Comparison of ENCODE assay signal across 1 cellular context in the genomic region with DNA sequence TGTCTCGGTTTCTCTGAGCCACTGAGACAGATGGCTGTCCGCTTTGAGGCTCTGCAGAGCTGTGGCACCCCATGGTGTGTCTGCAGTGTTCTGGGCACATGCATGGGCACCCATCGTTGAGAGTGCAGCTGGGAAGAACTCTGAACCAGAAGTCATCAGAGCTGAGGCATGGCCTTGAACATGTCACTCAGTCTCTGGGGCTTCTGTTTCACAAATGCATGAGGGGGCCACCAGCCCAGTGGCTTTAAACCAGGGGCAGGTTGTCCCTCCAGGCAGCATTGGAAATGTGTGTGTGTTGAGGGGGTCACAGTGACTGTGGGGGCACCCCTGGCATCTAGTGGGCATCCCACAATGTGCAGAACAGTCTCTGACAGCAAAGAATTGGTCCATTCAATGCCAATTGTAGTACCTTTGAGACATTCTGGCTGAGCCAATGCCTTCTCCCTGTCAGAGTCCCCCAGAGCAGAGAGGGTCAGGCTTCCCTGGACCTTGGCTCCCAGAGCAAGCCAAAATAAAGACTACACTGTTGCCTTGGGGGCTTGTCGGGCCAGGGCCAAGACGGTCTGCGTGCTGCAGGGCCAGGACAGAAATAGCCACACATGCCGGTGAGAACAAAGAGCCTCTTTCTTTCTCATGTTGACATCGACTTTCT.
TF ChIP-seq lines count a peak whose summit lies in the region.

No MANE protein-coding gene starts in this region.

TF ChIP-seq in HepG2, 621 proteins besides CTCF, POLR2A, EP300 and RAD21 (continued from another document and continues in another):
- TF ChIP-seq ZNF337 (CRISPR knock-in tag; IDR thresholded peaks at IDR 0.05; ENCODE audit: borderline replicate concordance, low read depth): no peak
- TF ChIP-seq ZNF17 (CRISPR knock-in tag; IDR thresholded peaks at IDR 0.05): no peak
- no peak for TF ChIP-seq TEAD2 (CRISPR knock-in tag; IDR thresholded peaks at IDR 0.05)
- TF ChIP-seq PHF20 (CRISPR knock-in tag; IDR thresholded peaks at IDR 0.05): no peak
- 0 out of 2 replicates have a peak, but pooled peaks have one; percentile 18 for TF ChIP-seq ZNF138 (CRISPR knock-in tag; IDR thresholded peaks at IDR 0.05; ENCODE audit: low read depth)
- TF ChIP-seq MATR3 (CRISPR knock-in tag; IDR thresholded peaks at IDR 0.05): no peak
- peak; percentile 16; the same call in 1 of the 2 replicates for TF ChIP-seq SSRP1 (CRISPR knock-in tag; IDR thresholded peaks at IDR 0.05)
- TF ChIP-seq TOE1 (CRISPR knock-in tag; IDR thresholded peaks at IDR 0.05): no peak
- TF ChIP-seq NPAS2 (CRISPR knock-in tag; IDR thresholded peaks at IDR 0.05; ENCODE audit: borderline replicate concordance): no peak
- no peak for TF ChIP-seq ZNF816 (CRISPR knock-in tag; IDR thresholded peaks at IDR 0.05; ENCODE audit: borderline replicate concordance)
- TF ChIP-seq MAFF (IDR thresholded peaks at IDR 0.05; ENCODE audit: low read depth, low read length): no peak
- peak; percentile 79 for TF ChIP-seq GATAD2A (CRISPR knock-in tag; IDR thresholded peaks at IDR 0.05)
- no peak for TF ChIP-seq SRF (IDR thresholded peaks at IDR 0.05; ENCODE audit: low read depth, low read length)
- 0 out of 2 replicates have a peak, but pooled peaks have one; percentile 33 for TF ChIP-seq ZNF749 (CRISPR knock-in tag; IDR thresholded peaks at IDR 0.05; ENCODE audit: borderline replicate concordance)
- no peak for TF ChIP-seq ZNF251 (CRISPR knock-in tag; IDR thresholded peaks at IDR 0.05)
- TF ChIP-seq ESRRA (CRISPR knock-in tag; IDR thresholded peaks at IDR 0.05; ENCODE audit: low read depth): 0 out of 2 replicates have a peak, but pooled peaks have one; percentile 32
- TF ChIP-seq, protein P1, sequence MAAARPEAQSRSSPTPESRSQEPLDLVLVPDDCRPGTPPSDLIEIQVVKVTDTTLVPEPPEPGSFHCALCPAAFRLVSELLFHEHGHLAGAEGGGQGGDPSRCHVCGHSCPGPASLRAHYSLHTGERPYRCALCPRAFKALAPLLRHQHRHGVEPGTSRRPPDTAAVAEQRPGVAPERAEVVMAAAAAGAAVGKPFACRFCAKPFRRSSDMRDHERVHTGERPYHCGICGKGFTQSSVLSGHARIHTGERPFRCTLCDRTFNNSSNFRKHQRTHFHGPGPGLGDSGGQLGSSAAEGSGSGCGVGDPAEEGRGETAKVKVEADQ (CRISPR knock-in tag; IDR thresholded peaks at IDR 0.05; ENCODE audit: borderline replicate concordance): peak; percentile 68; the same call in 1 of the 2 replicates
- TF ChIP-seq, protein P2, sequence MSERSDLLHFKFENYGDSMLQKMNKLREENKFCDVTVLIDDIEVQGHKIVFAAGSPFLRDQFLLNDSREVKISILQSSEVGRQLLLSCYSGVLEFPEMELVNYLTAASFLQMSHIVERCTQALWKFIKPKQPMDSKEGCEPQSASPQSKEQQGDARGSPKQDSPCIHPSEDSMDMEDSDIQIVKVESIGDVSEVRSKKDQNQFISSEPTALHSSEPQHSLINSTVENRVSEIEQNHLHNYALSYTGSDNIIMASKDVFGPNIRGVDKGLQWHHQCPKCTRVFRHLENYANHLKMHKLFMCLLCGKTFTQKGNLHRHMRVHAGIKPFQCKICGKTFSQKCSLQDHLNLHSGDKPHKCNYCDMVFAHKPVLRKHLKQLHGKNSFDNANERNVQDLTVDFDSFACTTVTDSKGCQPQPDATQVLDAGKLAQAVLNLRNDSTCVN (CRISPR knock-in tag; IDR thresholded peaks at IDR 0.05; ENCODE audit: borderline replicate concordance): no peak
- TF ChIP-seq NFE2L1 (CRISPR knock-in tag; IDR thresholded peaks at IDR 0.05; ENCODE audit: borderline replicate concordance): no peak
- peak; percentile 64; the same call in 1 of the 2 replicates for TF ChIP-seq SMAD9 (CRISPR knock-in tag; IDR thresholded peaks at IDR 0.05)
- TF ChIP-seq THAP11 (CRISPR knock-in tag; IDR thresholded peaks at IDR 0.05): peak; percentile 49; the same call in 1 of the 2 replicates
- TF ChIP-seq ZFAT (CRISPR knock-in tag; conservative IDR thresholded peaks at IDR 0.05): no peak
- no peak for TF ChIP-seq ZNF207 (IDR thresholded peaks at IDR 0.05; ENCODE audit: borderline replicate concordance)
- TF ChIP-seq, protein P3, sequence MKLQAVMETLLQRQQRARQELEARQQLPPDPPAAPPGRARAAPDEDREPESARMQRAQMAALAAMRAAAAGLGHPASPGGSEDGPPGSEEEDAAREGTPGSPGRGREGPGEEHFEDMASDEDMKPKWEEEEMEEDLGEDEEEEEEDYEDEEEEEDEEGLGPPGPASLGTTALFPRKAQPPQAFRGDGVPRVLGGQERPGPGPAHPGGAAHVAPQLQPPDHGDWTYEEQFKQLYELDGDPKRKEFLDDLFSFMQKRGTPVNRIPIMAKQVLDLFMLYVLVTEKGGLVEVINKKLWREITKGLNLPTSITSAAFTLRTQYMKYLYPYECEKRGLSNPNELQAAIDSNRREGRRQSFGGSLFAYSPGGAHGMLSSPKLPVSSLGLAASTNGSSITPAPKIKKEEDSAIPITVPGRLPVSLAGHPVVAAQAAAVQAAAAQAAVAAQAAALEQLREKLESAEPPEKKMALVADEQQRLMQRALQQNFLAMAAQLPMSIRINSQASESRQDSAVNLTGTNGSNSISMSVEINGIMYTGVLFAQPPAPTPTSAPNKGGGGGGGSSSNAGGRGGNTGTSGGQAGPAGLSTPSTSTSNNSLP (IDR thresholded peaks at IDR 0.05; ENCODE audit: low read depth, low read length): no peak
- TF ChIP-seq, protein P4, sequence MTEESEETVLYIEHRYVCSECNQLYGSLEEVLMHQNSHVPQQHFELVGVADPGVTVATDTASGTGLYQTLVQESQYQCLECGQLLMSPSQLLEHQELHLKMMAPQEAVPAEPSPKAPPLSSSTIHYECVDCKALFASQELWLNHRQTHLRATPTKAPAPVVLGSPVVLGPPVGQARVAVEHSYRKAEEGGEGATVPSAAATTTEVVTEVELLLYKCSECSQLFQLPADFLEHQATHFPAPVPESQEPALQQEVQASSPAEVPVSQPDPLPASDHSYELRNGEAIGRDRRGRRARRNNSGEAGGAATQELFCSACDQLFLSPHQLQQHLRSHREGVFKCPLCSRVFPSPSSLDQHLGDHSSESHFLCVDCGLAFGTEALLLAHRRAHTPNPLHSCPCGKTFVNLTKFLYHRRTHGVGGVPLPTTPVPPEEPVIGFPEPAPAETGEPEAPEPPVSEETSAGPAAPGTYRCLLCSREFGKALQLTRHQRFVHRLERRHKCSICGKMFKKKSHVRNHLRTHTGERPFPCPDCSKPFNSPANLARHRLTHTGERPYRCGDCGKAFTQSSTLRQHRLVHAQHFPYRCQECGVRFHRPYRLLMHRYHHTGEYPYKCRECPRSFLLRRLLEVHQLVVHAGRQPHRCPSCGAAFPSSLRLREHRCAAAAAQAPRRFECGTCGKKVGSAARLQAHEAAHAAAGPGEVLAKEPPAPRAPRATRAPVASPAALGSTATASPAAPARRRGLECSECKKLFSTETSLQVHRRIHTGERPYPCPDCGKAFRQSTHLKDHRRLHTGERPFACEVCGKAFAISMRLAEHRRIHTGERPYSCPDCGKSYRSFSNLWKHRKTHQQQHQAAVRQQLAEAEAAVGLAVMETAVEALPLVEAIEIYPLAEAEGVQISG (CRISPR knock-in tag; IDR thresholded peaks at IDR 0.05): peak; percentile 64
- TF ChIP-seq ZNF546 (CRISPR knock-in tag; conservative IDR thresholded peaks at IDR 0.05): peak; percentile 27; the same call in 1 of the 2 replicates
- TF ChIP-seq KLF13 (CRISPR knock-in tag; IDR thresholded peaks at IDR 0.05): no peak
- TF ChIP-seq CHCHD3 (CRISPR knock-in tag; IDR thresholded peaks at IDR 0.05): no peak
- TF ChIP-seq, protein P5, sequence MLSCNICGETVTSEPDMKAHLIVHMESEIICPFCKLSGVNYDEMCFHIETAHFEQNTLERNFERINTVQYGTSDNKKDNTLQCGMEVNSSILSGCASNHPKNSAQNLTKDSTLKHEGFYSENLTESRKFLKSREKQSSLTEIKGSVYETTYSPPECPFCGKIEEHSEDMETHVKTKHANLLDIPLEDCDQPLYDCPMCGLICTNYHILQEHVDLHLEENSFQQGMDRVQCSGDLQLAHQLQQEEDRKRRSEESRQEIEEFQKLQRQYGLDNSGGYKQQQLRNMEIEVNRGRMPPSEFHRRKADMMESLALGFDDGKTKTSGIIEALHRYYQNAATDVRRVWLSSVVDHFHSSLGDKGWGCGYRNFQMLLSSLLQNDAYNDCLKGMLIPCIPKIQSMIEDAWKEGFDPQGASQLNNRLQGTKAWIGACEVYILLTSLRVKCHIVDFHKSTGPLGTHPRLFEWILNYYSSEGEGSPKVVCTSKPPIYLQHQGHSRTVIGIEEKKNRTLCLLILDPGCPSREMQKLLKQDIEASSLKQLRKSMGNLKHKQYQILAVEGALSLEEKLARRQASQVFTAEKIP (CRISPR knock-in tag; IDR thresholded peaks at IDR 0.05; ENCODE audit: borderline replicate concordance): no peak
- no peak for TF ChIP-seq ZNF256 (CRISPR knock-in tag; conservative IDR thresholded peaks at IDR 0.05)
- TF ChIP-seq, protein P6, sequence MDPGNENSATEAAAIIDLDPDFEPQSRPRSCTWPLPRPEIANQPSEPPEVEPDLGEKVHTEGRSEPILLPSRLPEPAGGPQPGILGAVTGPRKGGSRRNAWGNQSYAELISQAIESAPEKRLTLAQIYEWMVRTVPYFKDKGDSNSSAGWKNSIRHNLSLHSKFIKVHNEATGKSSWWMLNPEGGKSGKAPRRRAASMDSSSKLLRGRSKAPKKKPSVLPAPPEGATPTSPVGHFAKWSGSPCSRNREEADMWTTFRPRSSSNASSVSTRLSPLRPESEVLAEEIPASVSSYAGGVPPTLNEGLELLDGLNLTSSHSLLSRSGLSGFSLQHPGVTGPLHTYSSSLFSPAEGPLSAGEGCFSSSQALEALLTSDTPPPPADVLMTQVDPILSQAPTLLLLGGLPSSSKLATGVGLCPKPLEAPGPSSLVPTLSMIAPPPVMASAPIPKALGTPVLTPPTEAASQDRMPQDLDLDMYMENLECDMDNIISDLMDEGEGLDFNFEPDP (CRISPR knock-in tag; conservative IDR thresholded peaks at IDR 0.05): no peak
- TF ChIP-seq FOXK1 (CRISPR knock-in tag; IDR thresholded peaks at IDR 0.05; ENCODE audit: borderline replicate concordance, low read depth): peak; percentile 72; the same call in 1 of the 2 replicates
- TF ChIP-seq ZNF776 (CRISPR knock-in tag; IDR thresholded peaks at IDR 0.05): no peak
- TF ChIP-seq SIN3A (IDR thresholded peaks at IDR 0.05; ENCODE audit: borderline replicate concordance, low read depth, low read length): no peak
- no peak for TF ChIP-seq RBAK (CRISPR knock-in tag; IDR thresholded peaks at IDR 0.05)
- TF ChIP-seq TAF1 (CRISPR knock-in tag; IDR thresholded peaks at IDR 0.05): no peak
- TF ChIP-seq IKZF4 (CRISPR knock-in tag; IDR thresholded peaks at IDR 0.05; ENCODE audit: borderline replicate concordance, low read depth, not compliant biosample characterization): no peak
- no peak for TF ChIP-seq ZNF891 (CRISPR knock-in tag; IDR thresholded peaks at IDR 0.05)
- TF ChIP-seq, protein P7, sequence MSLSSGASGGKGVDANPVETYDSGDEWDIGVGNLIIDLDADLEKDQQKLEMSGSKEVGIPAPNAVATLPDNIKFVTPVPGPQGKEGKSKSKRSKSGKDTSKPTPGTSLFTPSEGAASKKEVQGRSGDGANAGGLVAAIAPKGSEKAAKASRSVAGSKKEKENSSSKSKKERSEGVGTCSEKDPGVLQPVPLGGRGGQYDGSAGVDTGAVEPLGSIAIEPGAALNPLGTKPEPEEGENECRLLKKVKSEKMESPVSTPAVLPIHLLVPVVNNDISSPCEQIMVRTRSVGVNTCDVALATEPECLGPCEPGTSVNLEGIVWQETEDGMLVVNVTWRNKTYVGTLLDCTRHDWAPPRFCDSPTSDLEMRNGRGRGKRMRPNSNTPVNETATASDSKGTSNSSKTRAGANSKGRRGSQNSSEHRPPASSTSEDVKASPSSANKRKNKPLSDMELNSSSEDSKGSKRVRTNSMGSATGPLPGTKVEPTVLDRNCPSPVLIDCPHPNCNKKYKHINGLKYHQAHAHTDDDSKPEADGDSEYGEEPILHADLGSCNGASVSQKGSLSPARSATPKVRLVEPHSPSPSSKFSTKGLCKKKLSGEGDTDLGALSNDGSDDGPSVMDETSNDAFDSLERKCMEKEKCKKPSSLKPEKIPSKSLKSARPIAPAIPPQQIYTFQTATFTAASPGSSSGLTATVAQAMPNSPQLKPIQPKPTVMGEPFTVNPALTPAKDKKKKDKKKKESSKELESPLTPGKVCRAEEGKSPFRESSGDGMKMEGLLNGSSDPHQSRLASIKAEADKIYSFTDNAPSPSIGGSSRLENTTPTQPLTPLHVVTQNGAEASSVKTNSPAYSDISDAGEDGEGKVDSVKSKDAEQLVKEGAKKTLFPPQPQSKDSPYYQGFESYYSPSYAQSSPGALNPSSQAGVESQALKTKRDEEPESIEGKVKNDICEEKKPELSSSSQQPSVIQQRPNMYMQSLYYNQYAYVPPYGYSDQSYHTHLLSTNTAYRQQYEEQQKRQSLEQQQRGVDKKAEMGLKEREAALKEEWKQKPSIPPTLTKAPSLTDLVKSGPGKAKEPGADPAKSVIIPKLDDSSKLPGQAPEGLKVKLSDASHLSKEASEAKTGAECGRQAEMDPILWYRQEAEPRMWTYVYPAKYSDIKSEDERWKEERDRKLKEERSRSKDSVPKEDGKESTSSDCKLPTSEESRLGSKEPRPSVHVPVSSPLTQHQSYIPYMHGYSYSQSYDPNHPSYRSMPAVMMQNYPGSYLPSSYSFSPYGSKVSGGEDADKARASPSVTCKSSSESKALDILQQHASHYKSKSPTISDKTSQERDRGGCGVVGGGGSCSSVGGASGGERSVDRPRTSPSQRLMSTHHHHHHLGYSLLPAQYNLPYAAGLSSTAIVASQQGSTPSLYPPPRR (CRISPR knock-in tag; IDR thresholded peaks at IDR 0.05; ENCODE audit: borderline replicate concordance): no peak
- TF ChIP-seq, protein P8, sequence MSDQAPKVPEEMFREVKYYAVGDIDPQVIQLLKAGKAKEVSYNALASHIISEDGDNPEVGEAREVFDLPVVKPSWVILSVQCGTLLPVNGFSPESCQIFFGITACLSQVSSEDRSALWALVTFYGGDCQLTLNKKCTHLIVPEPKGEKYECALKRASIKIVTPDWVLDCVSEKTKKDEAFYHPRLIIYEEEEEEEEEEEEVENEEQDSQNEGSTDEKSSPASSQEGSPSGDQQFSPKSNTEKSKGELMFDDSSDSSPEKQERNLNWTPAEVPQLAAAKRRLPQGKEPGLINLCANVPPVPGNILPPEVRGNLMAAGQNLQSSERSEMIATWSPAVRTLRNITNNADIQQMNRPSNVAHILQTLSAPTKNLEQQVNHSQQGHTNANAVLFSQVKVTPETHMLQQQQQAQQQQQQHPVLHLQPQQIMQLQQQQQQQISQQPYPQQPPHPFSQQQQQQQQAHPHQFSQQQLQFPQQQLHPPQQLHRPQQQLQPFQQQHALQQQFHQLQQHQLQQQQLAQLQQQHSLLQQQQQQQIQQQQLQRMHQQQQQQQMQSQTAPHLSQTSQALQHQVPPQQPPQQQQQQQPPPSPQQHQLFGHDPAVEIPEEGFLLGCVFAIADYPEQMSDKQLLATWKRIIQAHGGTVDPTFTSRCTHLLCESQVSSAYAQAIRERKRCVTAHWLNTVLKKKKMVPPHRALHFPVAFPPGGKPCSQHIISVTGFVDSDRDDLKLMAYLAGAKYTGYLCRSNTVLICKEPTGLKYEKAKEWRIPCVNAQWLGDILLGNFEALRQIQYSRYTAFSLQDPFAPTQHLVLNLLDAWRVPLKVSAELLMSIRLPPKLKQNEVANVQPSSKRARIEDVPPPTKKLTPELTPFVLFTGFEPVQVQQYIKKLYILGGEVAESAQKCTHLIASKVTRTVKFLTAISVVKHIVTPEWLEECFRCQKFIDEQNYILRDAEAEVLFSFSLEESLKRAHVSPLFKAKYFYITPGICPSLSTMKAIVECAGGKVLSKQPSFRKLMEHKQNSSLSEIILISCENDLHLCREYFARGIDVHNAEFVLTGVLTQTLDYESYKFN (CRISPR knock-in tag; conservative IDR thresholded peaks at IDR 0.05): peak; percentile 67
- no peak for TF ChIP-seq KMT2A (CRISPR knock-in tag; IDR thresholded peaks at IDR 0.05)
- no peak for TF ChIP-seq ZNF292 (CRISPR knock-in tag; IDR thresholded peaks at IDR 0.05; ENCODE audit: borderline replicate concordance, low read depth)
